ENCODE assay signal across 9 cellular contexts in the genomic region with DNA sequence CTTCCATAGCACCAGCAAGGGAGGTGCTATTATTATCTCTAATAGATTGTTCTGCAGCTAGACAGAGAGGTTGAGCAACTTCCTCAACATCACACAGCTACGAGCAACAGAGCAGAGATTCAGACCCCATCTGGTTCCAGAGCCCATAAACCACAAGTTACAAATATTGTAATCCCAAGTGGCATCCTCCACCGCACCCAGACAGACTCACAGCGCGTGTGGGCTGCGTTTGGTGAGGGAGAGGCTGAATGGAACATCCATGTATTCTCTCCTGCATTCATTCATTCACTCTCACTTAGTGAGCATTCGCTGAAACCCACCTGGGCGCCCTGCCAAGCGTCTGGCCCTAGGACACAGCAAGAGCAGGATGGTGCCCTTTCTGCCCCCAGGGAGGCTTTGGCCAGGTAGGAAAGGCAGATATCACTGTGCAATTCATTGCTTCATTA. TPM values are rescaled to one million over a fixed set of nuclear protein-coding genes. Genes with fewer than 3 reads are reported as not detected.
DNase-seq lines count a peak whose midpoint lies in the region; ATAC-seq, FAIRE-seq and TF ChIP-seq lines count a peak whose summit lies in the region.
"Had no signal": no experiment of that assay in that cellular context is flagged by ENCODE, and none has a peak within 500 bp of the region (broad histone marks: within the 10 kb centered on the region; RNA-seq: fewer than 3 reads in every experiment).

No MANE protein-coding gene starts in this region.

- TF ChIP-seq RAD21 in A549 (conservative IDR thresholded peaks at IDR 0.05 in 1 of 2, IDR thresholded peaks at IDR 0.05 in 1 of 2): no peak
- no peak for TF ChIP-seq RAD21 in HepG2 (CRISPR knock-in tag; IDR thresholded peaks at IDR 0.05)

- no peaks in the 10 kb centered on the region for H3K79me2 ChIP-seq in HepG2 (ENCODE audit: insufficient read depth, low read length)

- H3K27ac ChIP-seq in A549: peak overlapping the region; percentile 95 to 100
- peak overlapping the region; percentile 59 for H3K27ac ChIP-seq in HepG2 (ENCODE audit: extremely low read length, insufficient read depth, low read length)

- CTCF ChIA-PET in A549 (lab: Yijun Ruan, JAX) (interaction anchor here (1.1 to 2.8 kb wide), 9 partner anchors 12 to 124 kb away, joined by 3 to 11 read pairs (median 3); no protein-coding TSS in a partner anchor), HepG2 (lab: Yijun Ruan, JAX; ENCODE audit: low intra/inter-chr PET ratio, low total read pairs) (interaction anchor here (1.1 kb wide), 1 partner anchor 43 kb away, joined by 3 read pairs; no protein-coding TSS in a partner anchor)
- CTCF ChIA-PET in activated CD8-positive, alpha-beta T cell treated with anti-CD3 and anti-CD28 coated beads, Interleukin-2, amount 10 ng/mL, durations not matched to agents 7 days and 5 days (lab: Charles Lee): interaction anchor here (0.9 kb wide), 1 partner anchor 27 kb away, joined by 3 read pairs; no protein-coding TSS in a partner anchor

- in situ Hi-C loops in HepG2 (cut with HindIII; ENCODE audit: extremely low pct_ligation_motif_present, low pct_unique_long_range_greater_than_20kb): no loop called here

- no peak overlapping the region for H2AFZ ChIP-seq in HepG2 (ENCODE audit: low read length)

- BruUV-seq in HepG2 (replicated peaks; lab: Mats Ljungman, UMichigan): no TSS peak

- no peaks in the 10 kb centered on the region for H4K20me1 ChIP-seq in HepG2 (ENCODE audit: insufficient read depth, low read length)

- peak overlapping the region; percentile 12; the same call in 1 of the 2 replicates for H3K9ac ChIP-seq in HepG2 (ENCODE audit: insufficient read depth, low read depth, low read length)

- no peak for TF ChIP-seq CTCF in A549 (IDR thresholded peaks at IDR 0.05)
- no peak for TF ChIP-seq CTCF in HepG2 (CRISPR knock-in tag; IDR thresholded peaks at IDR 0.05)
- no peak for TF ChIP-seq CTCF in progenitor cell of endocrine pancreas (IDR thresholded peaks at IDR 0.05; ENCODE audit: unreplicated experiment)

- TF ChIP-seq EP300 in A549 (IDR thresholded peaks at IDR 0.05) (no peak), HepG2 (IDR thresholded peaks at IDR 0.05; ENCODE audit: low read depth in 2 of 2, low read length in 2 of 2) (no peak), HepG2 (CRISPR knock-in tag; IDR thresholded peaks at IDR 0.05; ENCODE audit: borderline replicate concordance) (no peak)

- H3K4me1 ChIP-seq in A549 (peaks cover 81% of the 10 kb centered on the region), HepG2 (ENCODE audit: insufficient read depth, low read length) (peaks cover 72% of the 10 kb centered on the region)

- peak; percentile 44 to 61 for ATAC-seq in A549
- no peak for ATAC-seq in activated CD8-positive, alpha-beta T cell treated with anti-CD3 and anti-CD28 coated beads, Interleukin-2, amount 10 ng/mL, durations not matched to agents 7 days and 5 days
- no peak for ATAC-seq in HepG2
- no peak for ATAC-seq in HG02885 (IDR thresholded peaks at IDR 0.05; ENCODE audit: poor library complexity, unreplicated experiment)

- H3K4me3 ChIP-seq in A549 (no peak overlapping the region), HepG2 (replicated peaks in 1 of 3; ENCODE audit: insufficient read depth in 1 of 3, low read depth in 2 of 3, low read length in 3 of 3) (no peak overlapping the region)

- H3K4me2 ChIP-seq in A549 (peak overlapping the region; percentile 59), HepG2 (ENCODE audit: low read depth, low read length) (peak overlapping the region; percentile 49)

- no peak for TF ChIP-seq POLR2A in A549 (IDR thresholded peaks at IDR 0.05; ENCODE audit: low read length)
- no peak for TF ChIP-seq POLR2A in HepG2 (IDR thresholded peaks at IDR 0.05; ENCODE audit: insufficient read depth in 1 of 2, low read depth in 2 of 2, low read length in 2 of 2)

- FAIRE-seq in A549 (lab: Jason Lieb, UNC) (no peak), HepG2 (lab: Jason Lieb, UNC) (no peak)

- H3K27me3 ChIP-seq in HepG2 (ENCODE audit: control insufficient read depth in 1 of 2, insufficient read depth in 2 of 2, low read length in 2 of 2): no peaks in the 10 kb centered on the region

- H3K9me3 ChIP-seq in A549 (no peaks in the 10 kb centered on the region), HepG2 (ENCODE audit: low read length) (no peaks in the 10 kb centered on the region)

- no peak overlapping the region for H3K4me3 Mint-ChIP-seq in activated CD8-positive, alpha-beta T cell treated with anti-CD3 and anti-CD28 coated beads, Interleukin-2, amount 10 ng/mL, durations not matched to agents 7 days and 5 days
- H3K4me3 Mint-ChIP-seq in progenitor cell of endocrine pancreas (ENCODE audit: low read depth): no peak overlapping the region

- peak overlapping the region; percentile 76 for H3K27ac Mint-ChIP-seq in activated CD8-positive, alpha-beta T cell treated with anti-CD3 and anti-CD28 coated beads, Interleukin-2, amount 10 ng/mL, durations not matched to agents 7 days and 5 days
- H3K27ac Mint-ChIP-seq in progenitor cell of endocrine pancreas: no peak overlapping the region

- peaks cover 94% of the 10 kb centered on the region for H3K4me1 Mint-ChIP-seq in activated CD8-positive, alpha-beta T cell treated with anti-CD3 and anti-CD28 coated beads, Interleukin-2, amount 10 ng/mL, durations not matched to agents 7 days and 5 days (ENCODE audit: low read depth)
- H3K4me1 Mint-ChIP-seq in progenitor cell of endocrine pancreas (ENCODE audit: low read depth): peaks cover 12% of the 10 kb centered on the region

- POLR2A ChIA-PET in A549 (lab: Yijun Ruan, JAX): interaction anchor here (0.7 to 1.6 kb wide), 5 partner anchors 11 to 30 kb away, joined by 3 to 10 read pairs (median 5); no protein-coding TSS in a partner anchor
- POLR2A ChIA-PET in activated CD8-positive, alpha-beta T cell treated with anti-CD3 and anti-CD28 coated beads, Interleukin-2, amount 10 ng/mL, durations not matched to agents 7 days and 5 days (lab: Charles Lee): no interaction called here
- POLR2A ChIA-PET in HepG2 (lab: Yijun Ruan, JAX): interaction anchor here (1.2 to 1.6 kb wide), 2 partner anchors 17 to 38 kb away, joined by 3 to 8 read pairs; no protein-coding TSS in a partner anchor

- H3K9me3 Mint-ChIP-seq in activated CD8-positive, alpha-beta T cell treated with anti-CD3 and anti-CD28 coated beads, Interleukin-2, amount 10 ng/mL, durations not matched to agents 7 days and 5 days (ENCODE audit: insufficient read depth): no peaks in the 10 kb centered on the region
- H3K9me3 Mint-ChIP-seq in progenitor cell of endocrine pancreas (ENCODE audit: low read depth): no peaks in the 10 kb centered on the region

- DNase-seq in A549 (ENCODE audit: low read depth in 1 of 2, low spot score in 1 of 2) (peak in 1 of 2 experiments; percentile 30), H4 (ENCODE audit: low spot score) (peak; percentile 64), HepG2 (ENCODE audit: low spot score) (no peak), progenitor cell of endocrine pancreas (ENCODE audit: low spot score, unreplicated experiment) (no peak), NCI-H1436 treated with DMSO at 0.1 percent for 48 hours (lab: John Stamatoyannopoulos, UW) (no peak)
- no peak for DNase-seq in activated CD8-positive, alpha-beta T cell treated with anti-CD3 and anti-CD28 coated beads, Interleukin-2, amount 10 ng/mL, durations not matched to agents 7 days and 5 days
- DNase-seq in stimulated activated CD4-positive, alpha-beta T cell treated with anti-CD3 and anti-CD28 coated beads, Interleukin-1b, Interleukin-23, amount 100 ng/mL, for 48 hours: no peak
- DNase-seq: KBM-7 had no signal

- 6% methylated on average over 8 of the region's 8 CpGs for WGBS in A549 (ENCODE audit: missing lambda C conversion rate)
- WGBS in HepG2 (ENCODE audit: low lambda C conversion rate): 66% methylated on average over 8 of the region's 8 CpGs

- no peaks in the 10 kb centered on the region for H3K36me3 ChIP-seq in HepG2 (replicated peaks in 1 of 2; ENCODE audit: control insufficient read depth in 1 of 2, insufficient read depth in 2 of 2, low read length in 2 of 2)

- intact Hi-C loops in HepG2 (cut with micrococcal nuclease; ENCODE audit: unreplicated experiment): no loop called here

- H3K36me3 Mint-ChIP-seq in activated CD8-positive, alpha-beta T cell treated with anti-CD3 and anti-CD28 coated beads, Interleukin-2, amount 10 ng/mL, durations not matched to agents 7 days and 5 days (ENCODE audit: low read depth): peaks cover 6% of the 10 kb centered on the region
- H3K36me3 Mint-ChIP-seq in progenitor cell of endocrine pancreas (ENCODE audit: insufficient read depth): no peaks in the 10 kb centered on the region

- H3K27me3 Mint-ChIP-seq in activated CD8-positive, alpha-beta T cell treated with anti-CD3 and anti-CD28 coated beads, Interleukin-2, amount 10 ng/mL, durations not matched to agents 7 days and 5 days (ENCODE audit: low read depth): no peaks in the 10 kb centered on the region
- peaks cover 29% of the 10 kb centered on the region for H3K27me3 Mint-ChIP-seq in progenitor cell of endocrine pancreas

RNA-seq across cellular contexts. Expression of a gene that starts 33.5 kb away (rescaled TPM):
- polyA plus RNA-seq in A549 (2011; rRNA removed) (54.5 and 64.7 TPM in 2 replicates), A549 (2017; fragmentation: RNase III; extraction: RNeasy Plus Mini Kit Qiagen cat#74134 plus additional on column Dnase treatment) (40.7 to 49.3 TPM (median 44.3 TPM) in 3 replicates), HepG2 (2011; rRNA removed) (8.5 and 12.1 TPM in 2 replicates)
- 53.0 and 70.6 TPM in 2 replicates for polyA plus RNA-seq in A549 (2012; cell fraction: cytosol; rRNA removed)
- polyA plus RNA-seq in A549 (2012; cell fraction: nucleus; rRNA removed): 279 and 384 TPM in 2 replicates
- 62.7 and 126 TPM in 2 replicates for polyA minus RNA-seq in A549 (2011; rRNA and poly(A)+ RNA removed)
- 2.2 and 3.9 TPM in 2 replicates for total RNA-seq in H4 (2014; rRNA removed; shearing (Covaris generic))
- 100 to 1,000 TPM; 532 to 569 TPM for total RNA-seq in activated CD8-positive, alpha-beta T cell treated with anti-CD3 and anti-CD28 coated beads, Interleukin-2, amount 10 ng/mL, durations not matched to agents 7 days and 5 days
- total RNA-seq in HepG2 (2016; rRNA removed; fragmentation: Illumina TruSeq; extraction: Trizol) (1.5 and 3.6 TPM in 2 replicates), progenitor cell of endocrine pancreas (2.3 and 3.6 TPM in 2 replicates)
- total RNA-seq in HepG2 (2016; cell fraction: cytosol; rRNA removed; fragmentation: Illumina TruSeq; extraction: Trizol; ENCODE audit: low read depth): 0.53 and 1.6 TPM in 2 replicates
- 1.7 and 3.2 TPM in 2 replicates for total RNA-seq in HepG2 (2016; cell fraction: insoluble cytoplasmic fraction; rRNA removed; fragmentation: Illumina TruSeq; extraction: Trizol)
- total RNA-seq in HepG2 (2016; cell fraction: membrane; rRNA removed; fragmentation: Illumina TruSeq; extraction: Trizol): 2.6 TPM in 2 replicates
- 5.2 and 5.5 TPM in 2 replicates for total RNA-seq in HepG2 (2016; cell fraction: nucleus; rRNA removed; fragmentation: Illumina TruSeq; extraction: Trizol)
- polyA plus RNA-seq in HepG2 (2011; cell fraction: cytosol; rRNA removed): 3.0 and 4.2 TPM in 2 replicates
- 48.8 and 59.2 TPM in 2 replicates for polyA plus RNA-seq in HepG2 (2011; cell fraction: nucleus; rRNA removed)
- 1.4 and 5.2 TPM in 2 replicates for polyA plus RNA-seq in HepG2 (2012)
- 0.17 and 0.26 TPM in 2 replicates for polyA plus RNA-seq in HepG2 (2016; cell fraction: cytosol; fragmentation: Illumina TruSeq; extraction: Trizol; ENCODE audit: low read depth)
- polyA plus RNA-seq in HepG2 (2016; cell fraction: insoluble cytoplasmic fraction; fragmentation: Illumina TruSeq; extraction: Trizol; ENCODE audit: low read depth): 1.1 and 1.3 TPM in 2 replicates
- polyA plus RNA-seq in HepG2 (2016; cell fraction: membrane; fragmentation: Illumina TruSeq; extraction: Trizol; ENCODE audit: low read depth): 0.64 and 0.93 TPM in 2 replicates
- polyA plus RNA-seq in HepG2 (2016; cell fraction: nucleus; fragmentation: Illumina TruSeq; extraction: Trizol; ENCODE audit: insufficient read depth, low read depth): 13.6 and 20.3 TPM in 2 replicates
- polyA minus RNA-seq in HepG2 (2011; rRNA and poly(A)+ RNA removed; ENCODE audit: low replicate concordance): 11.5 and 35.1 TPM in 2 replicates
- polyA minus RNA-seq in HepG2 (2011; cell fraction: cytosol; rRNA and poly(A)+ RNA removed): 3.8 and 5.5 TPM in 2 replicates
- 4.1 and 7.1 TPM in 2 replicates for polyA minus RNA-seq in HepG2 (2011; cell fraction: nucleus; rRNA and poly(A)+ RNA removed)

RNA-seq across cellular contexts. Expression of a gene that starts 53.6 kb away (rescaled TPM):
- polyA plus RNA-seq in A549 (2011; rRNA removed) (not detected in 2 replicates), A549 (2017; fragmentation: RNase III; extraction: RNeasy Plus Mini Kit Qiagen cat#74134 plus additional on column Dnase treatment) (not detected in 3 replicates), HepG2 (2011; rRNA removed) (0.07 TPM in 1 of 2 replicates, not detected in the other)
- polyA plus RNA-seq in A549 (2012; cell fraction: cytosol; rRNA removed): 0.03 and 0.09 TPM in 2 replicates
- polyA plus RNA-seq in A549 (2012; cell fraction: nucleus; rRNA removed): 0.47 and 0.49 TPM in 2 replicates
- not detected in 2 replicates for polyA minus RNA-seq in A549 (2011; rRNA and poly(A)+ RNA removed)
- total RNA-seq in H4 (2014; rRNA removed; shearing (Covaris generic)): not detected in 2 replicates
- total RNA-seq in activated CD8-positive, alpha-beta T cell treated with anti-CD3 and anti-CD28 coated beads, Interleukin-2, amount 10 ng/mL, durations not matched to agents 7 days and 5 days: 100 to 1,000 TPM; 135 to 140 TPM
- total RNA-seq in HepG2 (2016; rRNA removed; fragmentation: Illumina TruSeq; extraction: Trizol) (not detected in 2 replicates), progenitor cell of endocrine pancreas (not detected in 2 replicates)
- total RNA-seq in HepG2 (2016; cell fraction: cytosol; rRNA removed; fragmentation: Illumina TruSeq; extraction: Trizol; ENCODE audit: low read depth): not detected in 2 replicates
- total RNA-seq in HepG2 (2016; cell fraction: insoluble cytoplasmic fraction; rRNA removed; fragmentation: Illumina TruSeq; extraction: Trizol): not detected in 2 replicates
- not detected in 2 replicates for total RNA-seq in HepG2 (2016; cell fraction: membrane; rRNA removed; fragmentation: Illumina TruSeq; extraction: Trizol)
- not detected in 2 replicates for total RNA-seq in HepG2 (2016; cell fraction: nucleus; rRNA removed; fragmentation: Illumina TruSeq; extraction: Trizol)
- polyA plus RNA-seq in HepG2 (2011; cell fraction: cytosol; rRNA removed): 0.05 TPM in 1 of 2 replicates, not detected in the other
- polyA plus RNA-seq in HepG2 (2011; cell fraction: nucleus; rRNA removed): not detected in 2 replicates
- 0.07 TPM in 1 of 2 replicates, not detected in the other for polyA plus RNA-seq in HepG2 (2012)
- not detected in 2 replicates for polyA plus RNA-seq in HepG2 (2016; cell fraction: cytosol; fragmentation: Illumina TruSeq; extraction: Trizol; ENCODE audit: low read depth)
- polyA plus RNA-seq in HepG2 (2016; cell fraction: insoluble cytoplasmic fraction; fragmentation: Illumina TruSeq; extraction: Trizol; ENCODE audit: low read depth): not detected in 2 replicates
- polyA plus RNA-seq in HepG2 (2016; cell fraction: membrane; fragmentation: Illumina TruSeq; extraction: Trizol; ENCODE audit: low read depth): not detected in 2 replicates
- polyA plus RNA-seq in HepG2 (2016; cell fraction: nucleus; fragmentation: Illumina TruSeq; extraction: Trizol; ENCODE audit: insufficient read depth, low read depth): not detected in 2 replicates
- polyA minus RNA-seq in HepG2 (2011; rRNA and poly(A)+ RNA removed; ENCODE audit: low replicate concordance): not detected in 2 replicates
- not detected in 2 replicates for polyA minus RNA-seq in HepG2 (2011; cell fraction: cytosol; rRNA and poly(A)+ RNA removed)
- polyA minus RNA-seq in HepG2 (2011; cell fraction: nucleus; rRNA and poly(A)+ RNA removed): not detected in 2 replicates

Comparison
In these comparisons a context has a peak if more than half of its experiments do, and no peak if none do; other contexts are left out.
1. ATAC-seq: peak in A549 (2 of 2); none in activated CD8-positive, alpha-beta T cell treated with anti-CD3 and anti-CD28 coated beads, Interleukin-2, amount 10 ng/mL, durations not matched to agents 7 days and 5 days (single experiment), HepG2 (single experiment) and HG02885 (single experiment).
2. RNA of a gene that starts 33.5 kb away (total RNA-seq): 532 to 569 TPM in activated CD8-positive, alpha-beta T cell treated with anti-CD3 and anti-CD28 coated beads, Interleukin-2, amount 10 ng/mL, durations not matched to agents 7 days and 5 days; 2.2 to 3.9 TPM in H4, 0.53 to 5.5 TPM in HepG2 and 2.3 to 3.6 TPM in progenitor cell of endocrine pancreas; every median in the first group is over 10 times any median in the second.
3. RNA of a gene that starts 53.6 kb away (total RNA-seq): 135 to 140 TPM in activated CD8-positive, alpha-beta T cell treated with anti-CD3 and anti-CD28 coated beads, Interleukin-2, amount 10 ng/mL, durations not matched to agents 7 days and 5 days; not detected in HepG2, not detected in H4 and not detected in progenitor cell of endocrine pancreas; every median in the first group is over 100 times any median in the second.